2 cellular contexts compared by ENCODE assay signal in genomic region chr10:21558984-21559383, GRCh38. TPM values are rescaled to one million over a fixed set of nuclear protein-coding genes. Genes with fewer than 3 reads are reported as not detected.
"Had no signal": no experiment of that assay in that cellular context is flagged by ENCODE, and none has a peak within 500 bp of the region (broad histone marks: within the 10 kb centered on the region; RNA-seq: fewer than 3 reads in every experiment).

No MANE protein-coding gene starts in this region.

RNA-seq across cellular contexts. Expression of gene SKIDA1, which starts 33.5 kb away (rescaled TPM):
- total RNA-seq: mononuclear cell had no signal
- polyA plus RNA-seq: immature natural killer cell had no signal
